In the genomic region with DNA sequence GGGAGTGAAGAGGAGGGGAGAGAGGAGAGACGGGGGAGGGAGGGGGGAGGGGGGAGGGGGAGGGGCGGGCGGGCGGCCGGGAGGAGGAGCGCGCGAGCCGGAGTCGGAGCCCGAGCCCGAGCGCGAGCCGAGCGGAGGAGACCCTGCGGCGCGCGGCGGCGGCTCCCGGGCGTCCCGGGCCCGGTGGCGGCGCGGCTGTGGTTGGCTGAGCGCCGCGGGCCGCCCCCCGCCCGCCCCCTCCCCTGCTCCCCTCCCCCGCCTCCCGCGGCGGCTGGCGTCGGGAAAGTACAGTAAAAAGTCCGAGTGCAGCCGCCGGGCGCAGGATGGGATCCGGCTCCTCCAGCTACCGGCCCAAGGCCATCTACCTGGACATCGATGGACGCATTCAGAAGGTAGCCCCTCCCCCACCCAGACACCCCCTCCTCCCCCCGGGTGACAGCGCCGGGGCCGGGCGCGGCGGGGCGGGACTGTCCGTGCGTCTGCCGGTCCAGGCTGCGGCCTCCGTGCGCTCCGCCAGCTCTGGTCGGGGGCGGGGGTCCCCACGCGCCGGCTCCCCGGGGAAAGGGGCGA, we compare ENCODE assay signal across 8 cellular contexts. TPM values are rescaled to one million over a fixed set of nuclear protein-coding genes. Genes with fewer than 3 reads are reported as not detected.
A peak's percentile ranks its signal among the peaks of the same experiment; 100 is the strongest.
DNase-seq lines count a peak whose midpoint lies in the region; ATAC-seq, FAIRE-seq and TF ChIP-seq lines count a peak whose summit lies in the region.

Gene PDE9A, plus strand, starts transcription at position 130 of the 570 bp plus-strand sequence. Its CDS starts 194 bp downstream, at position 324.

- no peaks in the 10 kb centered on the region for H3K9me3 Mint-ChIP-seq in Calu3 (ENCODE audit: low read depth, unreplicated experiment)
- no peaks in the 10 kb centered on the region for H3K9me3 Mint-ChIP-seq in activated naive CD8-positive, alpha-beta T cell treated with anti-CD3 and anti-CD28 coated beads, Interleukin-2, amount 50 U/mL, for 24 hours

- TF ChIP-seq CTCF in Calu3 (IDR thresholded peaks at IDR 0.05; ENCODE audit: unreplicated experiment), result no peak

- peaks cover 11% of the 10 kb centered on the region for H3K36me3 Mint-ChIP-seq in Calu3 (ENCODE audit: insufficient read depth, unreplicated experiment)
- H3K36me3 Mint-ChIP-seq in activated naive CD8-positive, alpha-beta T cell treated with anti-CD3 and anti-CD28 coated beads, Interleukin-2, amount 50 U/mL, for 24 hours (ENCODE audit: low read depth), result no peaks in the 10 kb centered on the region

- peak within 1 kb of the TSS; percentile 23 for H3K27ac Mint-ChIP-seq in Calu3 (ENCODE audit: unreplicated experiment)
- H3K27ac Mint-ChIP-seq in activated naive CD8-positive, alpha-beta T cell treated with anti-CD3 and anti-CD28 coated beads, Interleukin-2, amount 50 U/mL, for 24 hours, result no peak within 1 kb of the TSS

- H3K4me3 Mint-ChIP-seq in Calu3 (ENCODE audit: low read depth, unreplicated experiment), result peak within 1 kb of the TSS; percentile 66
- peak within 1 kb of the TSS; percentile 71 for H3K4me3 Mint-ChIP-seq in activated naive CD8-positive, alpha-beta T cell treated with anti-CD3 and anti-CD28 coated beads, Interleukin-2, amount 50 U/mL, for 24 hours

- ATAC-seq in activated naive CD8-positive, alpha-beta T cell treated with anti-CD3 and anti-CD28 coated beads, Interleukin-2, amount 50 U/mL, for 24 hours, result no peak
- no peak for ATAC-seq in HG02970 (IDR thresholded peaks at IDR 0.05; ENCODE audit: low FRiP score, unreplicated experiment)

- intact Hi-C loops in Calu3 (cut with micrococcal nuclease; ENCODE audit: unreplicated experiment), result loop anchor here (5.0 kb wide), 2 partner anchors 46 to 179 kb away; no protein-coding TSS in a partner anchor

- CTCF ChIA-PET in Calu3 (lab: Charles Lee), result interaction anchor here (0.5 to 2.6 kb wide), 6 partner anchors 11 to 158 kb away, joined by 3 to 10 read pairs (median 3); no protein-coding TSS in a partner anchor

- peak; percentile 35 for DNase-seq in Calu3
- peak; percentile 11 for DNase-seq in NCI-H460 (ENCODE audit: extremely low read depth, low read depth)
- DNase-seq in activated naive CD8-positive, alpha-beta T cell treated with anti-CD3 and anti-CD28 coated beads, Interleukin-2, amount 50 U/mL, for 24 hours, result peak; percentile 42
- DNase-seq in islet precursor cell, result peak; percentile 81
- DNase-seq in stimulated activated CD4-positive, alpha-beta T cell treated with anti-CD3 and anti-CD28 coated beads, Interleukin-4, amount 100 ng/mL, for 24 hours, result peak; percentile 13
- no peak for DNase-seq in Kasumi-1 (lab: John Stamatoyannopoulos, UW)
- no peak for DNase-seq in GM12891 (ENCODE audit: insufficient read length, low spot score)

- no peak for TF ChIP-seq POLR2A in GM12891 (IDR thresholded peaks at IDR 0.05; ENCODE audit: low read depth, low read length)

- no peak for FAIRE-seq in GM12891 (lab: Jason Lieb, UNC)

- peaks cover 13% of the 10 kb centered on the region for H3K27me3 Mint-ChIP-seq in Calu3 (ENCODE audit: unreplicated experiment)
- peaks cover 11% of the 10 kb centered on the region for H3K27me3 Mint-ChIP-seq in activated naive CD8-positive, alpha-beta T cell treated with anti-CD3 and anti-CD28 coated beads, Interleukin-2, amount 50 U/mL, for 24 hours

- H3K4me1 Mint-ChIP-seq in Calu3 (ENCODE audit: low read depth, unreplicated experiment), result peaks cover 19% of the 10 kb centered on the region
- H3K4me1 Mint-ChIP-seq in activated naive CD8-positive, alpha-beta T cell treated with anti-CD3 and anti-CD28 coated beads, Interleukin-2, amount 50 U/mL, for 24 hours, result peaks cover 24% of the 10 kb centered on the region

- BruUV-seq in Calu3 (replicated peaks; lab: Mats Ljungman, UMichigan), result no TSS peak

TF ChIP-seq in GM12891, 5 proteins besides CTCF, POLR2A, EP300 and RAD21:
- TF ChIP-seq POU2F2 (IDR thresholded peaks at IDR 0.05; ENCODE audit: low read depth, low read length), result no peak
- TF ChIP-seq TAF1 (IDR thresholded peaks at IDR 0.05; ENCODE audit: low read depth, low read length), result no peak
- no peak for TF ChIP-seq SPI1 (IDR thresholded peaks at IDR 0.05; ENCODE audit: low read depth, low read length)
- no peak for TF ChIP-seq POLR2AphosphoS5 (IDR thresholded peaks at IDR 0.05; ENCODE audit: low read depth, low read length)
- TF ChIP-seq PAX5 (IDR thresholded peaks at IDR 0.05; ENCODE audit: insufficient read depth, low read length, severe bottlenecking), result no peak

RNA-seq across cellular contexts. Expression of gene PDE9A, which starts in this region (rescaled TPM):
- 10.9 and 14.3 TPM in 2 replicates for total RNA-seq in Calu3 (2022)
- 5.2 and 5.3 TPM in 2 replicates for total RNA-seq in NCI-H460 (2014; rRNA removed; shearing (Covaris generic))
- 2.8 and 3.6 TPM in 2 replicates for polyA plus RNA-seq in NCI-H460 (2014; cell fraction: nucleus; rRNA removed)
- 2.6 TPM for polyA plus RNA-seq in GM12891 (2012; ENCODE audit: low read depth, missing spikeins)

Comparison
In these comparisons a context has a peak if more than half of its experiments do, and no peak if none do; other contexts are left out.
1. DNase-seq: peak in Calu3 (single experiment), NCI-H460 (single experiment), activated naive CD8-positive, alpha-beta T cell treated with anti-CD3 and anti-CD28 coated beads, Interleukin-2, amount 50 U/mL, for 24 hours (single experiment), islet precursor cell (single experiment) and stimulated activated CD4-positive, alpha-beta T cell treated with anti-CD3 and anti-CD28 coated beads, Interleukin-4, amount 100 ng/mL, for 24 hours (single experiment); none in Kasumi-1 (0 of 2) and GM12891 (single experiment).